ENCODE assay signal across 6 cellular contexts in genomic region chr14:24479999-24480398, GRCh38. TPM values are rescaled to one million over a fixed set of nuclear protein-coding genes. Genes with fewer than 3 reads are reported as not detected.
"Had no signal": no experiment of that assay in that cellular context is flagged by ENCODE, and none has a peak within 500 bp of the region (broad histone marks: within the 10 kb centered on the region; RNA-seq: fewer than 3 reads in every experiment).

No MANE protein-coding gene starts in this region.

RNA-seq across cellular contexts. Expression of gene CMA1, which starts 28.1 kb away (rescaled TPM):
- total RNA-seq: H4, H7, HFFc6, HT1080, IMR-90, K562 had no signal
- polyA plus RNA-seq: IMR-90, K562 had no signal
